In the genomic region with DNA sequence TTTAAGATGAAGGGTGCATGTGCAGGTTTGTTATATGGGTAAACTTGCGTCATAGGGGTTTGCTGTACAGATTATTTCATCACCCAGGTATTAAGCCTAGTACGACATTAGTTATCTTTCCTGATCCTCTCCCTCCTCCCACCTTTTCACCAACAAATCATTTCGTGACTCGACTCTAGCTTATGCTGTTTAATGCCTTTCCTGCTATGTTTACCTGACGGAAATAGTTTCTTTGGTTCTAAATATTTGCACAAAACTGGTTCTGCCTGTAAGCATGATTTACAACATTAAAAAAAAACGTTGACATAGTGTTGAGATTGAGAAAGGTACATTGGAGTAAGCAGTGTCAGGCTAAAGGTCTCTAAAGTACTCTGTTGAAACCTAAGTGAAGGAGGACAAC, we compare ENCODE assay signal across 14 cellular contexts. TPM values are rescaled to one million over a fixed set of nuclear protein-coding genes. Genes with fewer than 3 reads are reported as not detected.
A peak's percentile ranks its signal among the peaks of the same experiment; 100 is the strongest.
DNase-seq lines count a peak whose midpoint lies in the region; ATAC-seq and TF ChIP-seq lines count a peak whose summit lies in the region.
"Had no signal": no experiment of that assay in that cellular context is flagged by ENCODE, and none has a peak within 500 bp of the region (broad histone marks: within the 10 kb centered on the region; RNA-seq: fewer than 3 reads in every experiment).

No MANE protein-coding gene starts in this region.

- H3K27ac Mint-ChIP-seq in activated CD4-positive, alpha-beta T cell treated with anti-CD3 and anti-CD28 coated beads, Interleukin-2, amount 10 ng/mL, durations not matched to agents 24 days and 14 days: peak overlapping the region; percentile 50

- DNase-seq in activated CD4-positive, alpha-beta T cell treated with anti-CD3 and anti-CD28 coated beads, Interleukin-2, amount 10 ng/mL, durations not matched to agents 24 days and 14 days: no peak
- DNase-seq in activated CD4-positive, alpha-beta T cell treated with anti-CD3 and anti-CD28 coated beads for 4 hours: no peak
- DNase-seq in Panc1 (ENCODE audit: low read depth, low spot score) (no peak), prostate gland (ENCODE audit: low spot score) (peak; percentile 49), medulla oblongata (ENCODE audit: extremely low spot score) (no peak), head of caudate nucleus (no peak), NCI-H226 (no peak)
- no peak for DNase-seq in effector memory CD4-positive, alpha-beta T cell
- DNase-seq: ACHN; amniotic stem cell; effector CD8-positive, alpha-beta T cell; left ventricle myocardium superior; NCI-H345 had no signal

- 59% methylated on average over 6 of the region's 6 CpGs for WGBS in prostate gland

- H3K4me3 ChIP-seq in Panc1 (ENCODE audit: low read depth in 2 of 2, low read length in 2 of 2): no peak overlapping the region
- H3K4me3 ChIP-seq in effector memory CD4-positive, alpha-beta T cell (ENCODE audit: insufficient read depth, low read depth, low read length, poor library complexity, severe bottlenecking): no peak overlapping the region
- peak overlapping the region in 1 of 2 donors; percentile 86 for H3K4me3 ChIP-seq in prostate gland
- H3K4me3 ChIP-seq: thoracic aorta had no signal

- BruUV-seq in Panc1 (replicated peaks; lab: Mats Ljungman, UMichigan): no TSS peak

- no peak for ATAC-seq in Panc1
- ATAC-seq: left ventricle myocardium superior had no signal

- TF ChIP-seq CTCF in Panc1 (IDR thresholded peaks at IDR 0.05) (no peak), prostate gland (IDR thresholded peaks at IDR 0.05) (no peak)

- POLR2A ChIA-PET in Panc1 (lab: Charles Lee): no interaction called here

- peaks cover 1% of the 10 kb centered on the region for H3K27me3 Mint-ChIP-seq in activated CD4-positive, alpha-beta T cell treated with anti-CD3 and anti-CD28 coated beads, Interleukin-2, amount 10 ng/mL, durations not matched to agents 24 days and 14 days

- peak overlapping the region; percentile 46 for H3K4me3 Mint-ChIP-seq in activated CD4-positive, alpha-beta T cell treated with anti-CD3 and anti-CD28 coated beads, Interleukin-2, amount 10 ng/mL, durations not matched to agents 24 days and 14 days

- peaks cover 41% of the 10 kb centered on the region for H3K4me1 Mint-ChIP-seq in activated CD4-positive, alpha-beta T cell treated with anti-CD3 and anti-CD28 coated beads, Interleukin-2, amount 10 ng/mL, durations not matched to agents 24 days and 14 days

- H3K36me3 ChIP-seq in Panc1 (ENCODE audit: control insufficient read depth, insufficient read depth, low read length) (peaks cover 52% of the 10 kb centered on the region), prostate gland (peaks cover 12 to 28% of the 10 kb centered on the region in 2 donors)
- peaks cover 62% of the 10 kb centered on the region for H3K36me3 ChIP-seq in effector memory CD4-positive, alpha-beta T cell (ENCODE audit: control insufficient read depth, insufficient read depth, low read length)

- H3K27me3 ChIP-seq in Panc1 (ENCODE audit: control insufficient read depth, insufficient read depth, low read length): no peaks in the 10 kb centered on the region
- H3K27me3 ChIP-seq in effector memory CD4-positive, alpha-beta T cell (replicated peaks; ENCODE audit: control insufficient read depth, insufficient read depth, low read length, poor library complexity, severe bottlenecking): no peaks in the 10 kb centered on the region
- no peaks in the 10 kb centered on the region for H3K27me3 ChIP-seq in prostate gland (replicated peaks; ENCODE audit: insufficient read depth)

- H3K9me3 ChIP-seq in Panc1 (ENCODE audit: control insufficient read depth, insufficient read depth, low read depth, low read length): no peaks in the 10 kb centered on the region
- H3K9me3 ChIP-seq in effector memory CD4-positive, alpha-beta T cell (ENCODE audit: control insufficient read depth, low read length): no peaks in the 10 kb centered on the region
- H3K9me3 ChIP-seq in prostate gland: no peaks in the 10 kb centered on the region
- H3K9me3 ChIP-seq: thoracic aorta had no signal

- in situ Hi-C loops in Panc1 (cut with HindIII; ENCODE audit: low pct_unique_long_range_greater_than_20kb, low sequenced_read_pairs): no loop called here

- CTCF ChIA-PET in Panc1 (lab: Charles Lee): no interaction called here

- peaks cover 74% of the 10 kb centered on the region for H3K36me3 Mint-ChIP-seq in activated CD4-positive, alpha-beta T cell treated with anti-CD3 and anti-CD28 coated beads, Interleukin-2, amount 10 ng/mL, durations not matched to agents 24 days and 14 days (ENCODE audit: low read depth)

- H3K27ac ChIP-seq in Panc1 (ENCODE audit: low read length) (peak overlapping the region; percentile 97; the same call in 1 of the 2 replicates), prostate gland (peak overlapping the region; percentile 93 to 99)
- peak overlapping the region; percentile 28 for H3K27ac ChIP-seq in effector memory CD4-positive, alpha-beta T cell (ENCODE audit: insufficient read depth, low read length, poor library complexity, severe bottlenecking)
- H3K27ac ChIP-seq: thoracic aorta had no signal

- no peaks in the 10 kb centered on the region for H3K9me3 Mint-ChIP-seq in activated CD4-positive, alpha-beta T cell treated with anti-CD3 and anti-CD28 coated beads, Interleukin-2, amount 10 ng/mL, durations not matched to agents 24 days and 14 days

- intact Hi-C loops in activated CD4-positive, alpha-beta T cell treated with anti-CD3 and anti-CD28 coated beads, Interleukin-2, amount 10 ng/mL, durations not matched to agents 24 days and 14 days (cut with micrococcal nuclease): loop anchor here (5.0 to 10.0 kb wide), 3 partner anchors 84 to 413 kb away; a partner anchor contains a TSS
- intact Hi-C loops in Panc1 (cut with micrococcal nuclease; ENCODE audit: unreplicated experiment): no loop called here
- intact Hi-C loops in prostate gland (cut with DNase I): loop anchor here (10.0 kb wide), 2 partner anchors 153 to 213 kb away; a partner anchor contains a TSS
- intact Hi-C loops in head of caudate nucleus (cut with DNase I): loop anchor here (5.0 to 10.0 kb wide), 2 partner anchors 213 to 359 kb away; a partner anchor contains a TSS

- TF ChIP-seq POLR2A in prostate gland (IDR thresholded peaks at IDR 0.05): no peak

- H3K4me1 ChIP-seq in Panc1 (ENCODE audit: control insufficient read depth, insufficient read depth, low read length) (peaks cover 15% of the 10 kb centered on the region), prostate gland (replicated peaks) (peaks cover 3% of the 10 kb centered on the region)
- no peaks in the 10 kb centered on the region for H3K4me1 ChIP-seq in effector memory CD4-positive, alpha-beta T cell (ENCODE audit: control insufficient read depth, insufficient read depth, low read length, poor library complexity, severe bottlenecking)

RNA-seq across cellular contexts. Expression of a gene that starts 2.4 kb away (rescaled TPM):
- 254 and 267 TPM in 2 replicates for total RNA-seq in activated CD4-positive, alpha-beta T cell treated with anti-CD3 and anti-CD28 coated beads, Interleukin-2, amount 10 ng/mL, durations not matched to agents 24 days and 14 days
- total RNA-seq in Panc1 (2021; ENCODE audit: unreplicated experiment) (88.9 TPM), prostate gland (100 to 1,000 TPM in 1 of 2 donors, 10 to 100 TPM in 1; 50.7 to 116 TPM)
- polyA plus RNA-seq in Panc1 (2012; ENCODE audit: insufficient read length): 35.0 TPM

RNA-seq across cellular contexts. Expression of a gene that starts 2.6 kb away (rescaled TPM):
- 65.7 and 67.8 TPM in 2 replicates for total RNA-seq in activated CD4-positive, alpha-beta T cell treated with anti-CD3 and anti-CD28 coated beads, Interleukin-2, amount 10 ng/mL, durations not matched to agents 24 days and 14 days
- 43.5 TPM for total RNA-seq in Panc1 (2021; ENCODE audit: unreplicated experiment)
- polyA plus RNA-seq in Panc1 (2012; ENCODE audit: insufficient read length): 18.7 TPM
- 10 to 100 TPM; 72.5 to 77.5 TPM for total RNA-seq in prostate gland

RNA-seq across cellular contexts. Expression of a gene that starts 17.3 kb away (rescaled TPM):
- total RNA-seq in activated CD4-positive, alpha-beta T cell treated with anti-CD3 and anti-CD28 coated beads, Interleukin-2, amount 10 ng/mL, durations not matched to agents 24 days and 14 days: 38.7 and 39.0 TPM in 2 replicates
- total RNA-seq in Panc1 (2021; ENCODE audit: unreplicated experiment) (51.3 TPM), prostate gland (10 to 100 TPM; 68.1 to 71.3 TPM)
- polyA plus RNA-seq in Panc1 (2012; ENCODE audit: insufficient read length): 59.3 TPM

RNA-seq across cellular contexts. Expression of a gene that starts 17.6 kb away (rescaled TPM):
- total RNA-seq in activated CD4-positive, alpha-beta T cell treated with anti-CD3 and anti-CD28 coated beads, Interleukin-2, amount 10 ng/mL, durations not matched to agents 24 days and 14 days: 134 and 135 TPM in 2 replicates
- total RNA-seq in Panc1 (2021; ENCODE audit: unreplicated experiment): 93.2 TPM
- 116 TPM for polyA plus RNA-seq in Panc1 (2012; ENCODE audit: insufficient read length)
- 100 to 1,000 TPM; 144 to 296 TPM for total RNA-seq in prostate gland

Comparison
In these comparisons a context has a peak if more than half of its experiments do, and no peak if none do; other contexts are left out.
1. H3K27ac ChIP-seq: peak in every context shown above with its lines; median percentile 97 in Panc1; 96 in prostate gland; 28 in effector memory CD4-positive, alpha-beta T cell.